In the genomic region with DNA sequence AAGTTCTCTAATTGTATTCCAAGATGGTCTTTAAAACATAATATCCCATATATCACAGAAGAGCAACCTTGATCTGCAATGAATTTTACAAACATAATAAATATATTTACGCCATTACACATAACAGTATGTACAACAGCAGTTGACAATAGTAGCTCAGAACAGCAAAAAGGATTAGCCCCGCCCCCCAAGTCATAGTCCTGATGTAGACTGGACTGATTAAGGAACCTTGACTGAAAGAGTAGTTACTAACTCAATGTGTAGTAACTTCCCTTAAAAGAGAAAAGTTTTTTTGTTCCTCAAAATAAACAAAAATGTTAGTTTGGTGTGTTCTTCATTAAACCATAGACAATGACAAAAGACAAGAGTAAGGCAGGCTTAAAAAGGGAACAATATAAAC, we compare ENCODE assay signal across 1 cellular context.
TF ChIP-seq lines count a peak whose summit lies in the region.

No MANE protein-coding gene starts in this region.

TF ChIP-seq in HepG2, 621 proteins besides CTCF, POLR2A, EP300 and RAD21:
- no peak for TF ChIP-seq SUZ12 (IDR thresholded peaks at IDR 0.05; ENCODE audit: low read depth, low read length)
- no peak for TF ChIP-seq ZNF672 (CRISPR knock-in tag; IDR thresholded peaks at IDR 0.05)
- no peak for TF ChIP-seq ZNF124 (CRISPR knock-in tag; IDR thresholded peaks at IDR 0.05)
- no peak for TF ChIP-seq ZNF44 (CRISPR knock-in tag; IDR thresholded peaks at IDR 0.05)
- TF ChIP-seq, protein P1, sequence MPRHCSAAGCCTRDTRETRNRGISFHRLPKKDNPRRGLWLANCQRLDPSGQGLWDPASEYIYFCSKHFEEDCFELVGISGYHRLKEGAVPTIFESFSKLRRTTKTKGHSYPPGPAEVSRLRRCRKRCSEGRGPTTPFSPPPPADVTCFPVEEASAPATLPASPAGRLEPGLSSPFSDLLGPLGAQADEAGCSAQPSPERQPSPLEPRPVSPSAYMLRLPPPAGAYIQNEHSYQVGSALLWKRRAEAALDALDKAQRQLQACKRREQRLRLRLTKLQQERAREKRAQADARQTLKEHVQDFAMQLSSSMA (CRISPR knock-in tag; IDR thresholded peaks at IDR 0.05) = no peak
- no peak for TF ChIP-seq TAF1 (CRISPR knock-in tag; IDR thresholded peaks at IDR 0.05)
- TF ChIP-seq ZBTB21 (CRISPR knock-in tag; IDR thresholded peaks at IDR 0.05) = no peak
- no peak for TF ChIP-seq NCOA2 (CRISPR knock-in tag; IDR thresholded peaks at IDR 0.05)
- TF ChIP-seq MZF1 (CRISPR knock-in tag; IDR thresholded peaks at IDR 0.05; ENCODE audit: borderline replicate concordance) = no peak
- no peak for TF ChIP-seq ZSCAN31 (CRISPR knock-in tag; IDR thresholded peaks at IDR 0.05; ENCODE audit: low read depth)
- TF ChIP-seq HNRNPL (IDR thresholded peaks at IDR 0.05; ENCODE audit: low read depth, low read length) = no peak
- TF ChIP-seq ZNF652 (CRISPR knock-in tag; IDR thresholded peaks at IDR 0.05; ENCODE audit: borderline replicate concordance, low read depth) = no peak
- TF ChIP-seq, protein P2, sequence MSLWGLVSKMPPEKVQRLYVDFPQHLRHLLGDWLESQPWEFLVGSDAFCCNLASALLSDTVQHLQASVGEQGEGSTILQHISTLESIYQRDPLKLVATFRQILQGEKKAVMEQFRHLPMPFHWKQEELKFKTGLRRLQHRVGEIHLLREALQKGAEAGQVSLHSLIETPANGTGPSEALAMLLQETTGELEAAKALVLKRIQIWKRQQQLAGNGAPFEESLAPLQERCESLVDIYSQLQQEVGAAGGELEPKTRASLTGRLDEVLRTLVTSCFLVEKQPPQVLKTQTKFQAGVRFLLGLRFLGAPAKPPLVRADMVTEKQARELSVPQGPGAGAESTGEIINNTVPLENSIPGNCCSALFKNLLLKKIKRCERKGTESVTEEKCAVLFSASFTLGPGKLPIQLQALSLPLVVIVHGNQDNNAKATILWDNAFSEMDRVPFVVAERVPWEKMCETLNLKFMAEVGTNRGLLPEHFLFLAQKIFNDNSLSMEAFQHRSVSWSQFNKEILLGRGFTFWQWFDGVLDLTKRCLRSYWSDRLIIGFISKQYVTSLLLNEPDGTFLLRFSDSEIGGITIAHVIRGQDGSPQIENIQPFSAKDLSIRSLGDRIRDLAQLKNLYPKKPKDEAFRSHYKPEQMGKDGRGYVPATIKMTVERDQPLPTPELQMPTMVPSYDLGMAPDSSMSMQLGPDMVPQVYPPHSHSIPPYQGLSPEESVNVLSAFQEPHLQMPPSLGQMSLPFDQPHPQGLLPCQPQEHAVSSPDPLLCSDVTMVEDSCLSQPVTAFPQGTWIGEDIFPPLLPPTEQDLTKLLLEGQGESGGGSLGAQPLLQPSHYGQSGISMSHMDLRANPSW (CRISPR knock-in tag; IDR thresholded peaks at IDR 0.05; ENCODE audit: borderline replicate concordance) = no peak
- TF ChIP-seq, protein P3, sequence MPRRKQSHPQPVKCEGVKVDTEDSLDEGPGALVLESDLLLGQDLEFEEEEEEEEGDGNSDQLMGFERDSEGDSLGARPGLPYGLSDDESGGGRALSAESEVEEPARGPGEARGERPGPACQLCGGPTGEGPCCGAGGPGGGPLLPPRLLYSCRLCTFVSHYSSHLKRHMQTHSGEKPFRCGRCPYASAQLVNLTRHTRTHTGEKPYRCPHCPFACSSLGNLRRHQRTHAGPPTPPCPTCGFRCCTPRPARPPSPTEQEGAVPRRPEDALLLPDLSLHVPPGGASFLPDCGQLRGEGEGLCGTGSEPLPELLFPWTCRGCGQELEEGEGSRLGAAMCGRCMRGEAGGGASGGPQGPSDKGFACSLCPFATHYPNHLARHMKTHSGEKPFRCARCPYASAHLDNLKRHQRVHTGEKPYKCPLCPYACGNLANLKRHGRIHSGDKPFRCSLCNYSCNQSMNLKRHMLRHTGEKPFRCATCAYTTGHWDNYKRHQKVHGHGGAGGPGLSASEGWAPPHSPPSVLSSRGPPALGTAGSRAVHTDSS (CRISPR knock-in tag; conservative IDR thresholded peaks at IDR 0.05) = no peak
